In the genomic region with DNA sequence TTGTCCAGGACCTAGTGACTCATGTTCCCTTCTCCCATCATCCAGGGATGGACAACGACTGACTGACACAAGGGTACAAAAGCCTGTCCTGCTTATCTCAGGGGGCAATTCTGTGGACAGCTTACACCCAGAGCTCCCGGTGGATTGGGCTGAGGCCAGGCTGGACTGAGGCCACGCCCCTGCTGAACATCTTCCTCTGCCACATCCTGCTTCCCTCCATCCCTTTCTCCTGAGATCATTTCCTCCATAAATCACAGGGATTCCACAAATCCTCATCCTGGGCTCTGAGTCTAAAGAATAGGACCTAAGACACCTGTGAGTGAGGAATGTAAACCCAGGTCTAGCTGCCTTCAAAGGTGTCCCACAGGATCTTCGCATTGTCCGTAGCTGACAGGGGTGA, we compare ENCODE assay signal across 1 cellular context.
TF ChIP-seq lines count a peak whose summit lies in the region.

No MANE protein-coding gene starts in this region.

TF ChIP-seq in H1, 55 proteins besides CTCF, POLR2A, EP300 and RAD21:
- TF ChIP-seq HDAC2 (IDR thresholded peaks at IDR 0.05; ENCODE audit: borderline replicate concordance in 1 of 2, low read depth in 2 of 2, low read length in 2 of 2), result no peak
- no peak for TF ChIP-seq RBBP5 (IDR thresholded peaks at IDR 0.05; ENCODE audit: borderline replicate concordance, low read depth, low read length)
- no peak for TF ChIP-seq TEAD4 (IDR thresholded peaks at IDR 0.05; ENCODE audit: low read depth, low read length)
- no peak for TF ChIP-seq CBX8 (IDR thresholded peaks at IDR 0.05; ENCODE audit: borderline replicate concordance, low read depth, low read length)
- no peak for TF ChIP-seq BRCA1 (IDR thresholded peaks at IDR 0.05; ENCODE audit: low read depth, low read length)
- TF ChIP-seq NRF1 (IDR thresholded peaks at IDR 0.05; ENCODE audit: low read depth, low read length), result no peak
- no peak for TF ChIP-seq GABPA (IDR thresholded peaks at IDR 0.05; ENCODE audit: borderline replicate concordance, insufficient read depth, low read length)
- TF ChIP-seq TAF7 (optimal IDR thresholded peaks at IDR 0.05; ENCODE audit: borderline replicate concordance, low read depth, low read length), result no peak
- no peak for TF ChIP-seq SRF (IDR thresholded peaks at IDR 0.05; ENCODE audit: low read depth, low read length)
- TF ChIP-seq POU5F1 (IDR thresholded peaks at IDR 0.05; ENCODE audit: low read depth, low read length), result no peak
- no peak for TF ChIP-seq CHD1 (IDR thresholded peaks at IDR 0.05; ENCODE audit: low read depth, low read length)
- TF ChIP-seq RXRA (IDR thresholded peaks at IDR 0.05; ENCODE audit: insufficient read depth, low read depth, low read length), result no peak
- no peak for TF ChIP-seq FOSL1 (IDR thresholded peaks at IDR 0.05; ENCODE audit: insufficient read depth, low read depth, low read length)
- TF ChIP-seq KDM1A (IDR thresholded peaks at IDR 0.05; ENCODE audit: borderline replicate concordance, low read length), result no peak
- TF ChIP-seq CEBPB (IDR thresholded peaks at IDR 0.05; ENCODE audit: low read depth, low read length), result no peak
- no peak for TF ChIP-seq SP4 (IDR thresholded peaks at IDR 0.05; ENCODE audit: low read length)
- no peak for TF ChIP-seq SP2 (IDR thresholded peaks at IDR 0.05; ENCODE audit: low read length)
- no peak for TF ChIP-seq ASH2L (IDR thresholded peaks at IDR 0.05; ENCODE audit: low read length)
